8 cellular contexts compared by ENCODE assay signal in the genomic region with DNA sequence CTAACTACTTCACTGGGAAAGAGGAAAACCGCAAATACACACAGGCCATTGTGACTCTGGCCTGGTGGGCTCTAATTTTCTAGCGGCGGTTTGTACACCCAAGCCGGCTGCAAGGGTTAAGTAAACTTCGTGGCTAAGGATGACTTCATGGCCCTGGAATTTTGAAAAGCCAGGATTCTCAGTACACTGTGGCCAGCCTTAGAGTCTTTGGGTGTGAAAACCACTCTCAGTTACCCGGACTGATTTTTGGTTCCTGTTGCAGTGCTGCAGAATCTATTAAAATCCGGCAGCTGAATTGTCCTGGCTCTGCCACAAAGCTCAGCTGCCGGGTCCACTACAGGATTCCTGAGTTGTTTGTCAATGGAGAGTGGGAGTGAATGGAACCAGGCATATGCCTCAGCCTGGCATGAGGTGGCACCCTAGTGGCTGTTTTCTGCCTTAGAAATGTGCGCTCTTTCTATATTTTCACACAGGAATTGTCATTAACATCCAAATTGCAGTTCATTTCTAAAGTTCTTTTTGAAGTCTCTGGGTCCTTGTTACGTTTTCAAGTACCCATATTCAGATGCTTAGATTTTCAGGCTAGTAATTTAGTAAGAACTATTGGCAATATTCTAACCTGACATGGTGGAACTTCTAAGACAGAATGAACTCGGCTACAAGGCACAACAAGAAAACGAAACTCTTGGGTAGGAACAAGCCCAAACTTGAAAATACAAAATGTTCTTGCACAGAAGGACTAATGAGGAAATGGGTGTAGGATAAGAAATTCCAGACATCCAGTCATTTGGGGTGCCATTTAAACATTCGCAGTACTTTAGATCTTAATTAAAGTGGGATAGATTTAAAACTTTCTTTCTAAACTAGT.
DNase-seq lines count a peak whose midpoint lies in the region; ATAC-seq, FAIRE-seq and TF ChIP-seq lines count a peak whose summit lies in the region.

No MANE protein-coding gene starts in this region.

- peak; percentile 61 for DNase-seq in NCI-H2227 (lab: John Stamatoyannopoulos, UW; ENCODE audit: unreplicated experiment)
- DNase-seq in K562 (ENCODE audit: extremely low read depth in 1 of 4, low spot score in 3 of 4) = no peak
- peak; percentile 68 to 96 for DNase-seq in hippocampal formation (lab: John Stamatoyannopoulos, UW)
- peak; percentile 87 for DNase-seq in retinal pigment epithelial cell (ENCODE audit: low read depth)
- no peak for DNase-seq in GF-D8 (lab: John Stamatoyannopoulos, UW)

- no peak overlapping the region for H3K4me3 ChIP-seq in K562
- no peak overlapping the region for H3K4me3 ChIP-seq in retinal pigment epithelial cell (ENCODE audit: low read length)

- H3K9me3 ChIP-seq in K562 (replicated peaks; ENCODE audit: control insufficient read depth, insufficient read depth, low read depth, low read length) = no peaks in the 10 kb centered on the region

- no peaks in the 10 kb centered on the region; the same call in 1 of the 2 replicates for H4K20me1 ChIP-seq in K562 (replicated peaks; ENCODE audit: control insufficient read depth, insufficient read depth, low read length)

- POLR2A ChIA-PET in K562 (lab: Yijun Ruan, JAX) = interaction anchor here (1.4 kb wide), 1 partner anchor 54 kb away, joined by 3 read pairs; no protein-coding TSS in a partner anchor

- no peak overlapping the region for H3K9ac ChIP-seq in K562 (ENCODE audit: insufficient read depth in 1 of 2, low read depth in 2 of 2, low read length in 2 of 2)

- peak in 1 of 2 experiments; percentile 36; a peak in 1 of 4 replicates for TF ChIP-seq RAD21 in K562 (CRISPR knock-in tag; conservative IDR thresholded peaks at IDR 0.05 in 1 of 2, IDR thresholded peaks at IDR 0.05 in 1 of 2)

- H3K4me1 ChIP-seq in K562 (replicated peaks in 1 of 2; ENCODE audit: control insufficient read depth in 2 of 2, insufficient read depth in 2 of 2, low read length in 2 of 2) = peaks cover 0 to 6% of the 10 kb centered on the region in 2 experiments; a peak in 2 of 5 replicates

- no peak overlapping the region for H3K27ac ChIP-seq in K562 (ENCODE audit: extremely low read depth, low read depth, low read length)

- intact Hi-C loops in K562 (cut with micrococcal nuclease) = no loop called here

- peaks cover 16% of the 10 kb centered on the region for H3K36me3 ChIP-seq in K562 (ENCODE audit: control insufficient read depth, insufficient read depth, low read length)

- no TSS peak for BruUV-seq in K562 (replicated peaks; lab: Mats Ljungman, UMichigan)

- CTCF ChIA-PET in K562 (lab: Yijun Ruan, JAX; ENCODE audit: low intra/inter-chr PET ratio) = no interaction called here

- no peak for TF ChIP-seq POLR2A in K562 (conservative IDR thresholded peaks at IDR 0.05)

- no peak overlapping the region for H2AFZ ChIP-seq in K562 (ENCODE audit: low read depth, low read length)

- in situ Hi-C loops in K562 (cut with MboI) = no loop called here

- no peaks in the 10 kb centered on the region for H3K9me1 ChIP-seq in K562 (ENCODE audit: control insufficient read depth, insufficient read depth, low read length)

- peak; percentile 49 for ATAC-seq in GM18867 (IDR thresholded peaks at IDR 0.05; ENCODE audit: unreplicated experiment)
- ATAC-seq in K562 = no peak
- no peak for ATAC-seq in GM18873 (IDR thresholded peaks at IDR 0.05; ENCODE audit: low FRiP score, unreplicated experiment)
- no peak for ATAC-seq in HG02981 (IDR thresholded peaks at IDR 0.05; ENCODE audit: unreplicated experiment)

- H3K4me2 ChIP-seq in K562 (ENCODE audit: insufficient read depth, low read length) = no peak overlapping the region

- TF ChIP-seq CTCF in K562 (IDR thresholded peaks at IDR 0.05 in 2 of 3, conservative IDR thresholded peaks at IDR 0.05 in 1 of 3; ENCODE audit: insufficient read depth in 2 of 3, low read depth in 1 of 3, low read length in 3 of 3) (0 out of 6 replicates have a peak, but pooled peaks of 1 of the 3 experiments have one; percentile 17), retinal pigment epithelial cell (conservative IDR thresholded peaks at IDR 0.05; ENCODE audit: low read depth, low read length) (peak; percentile 81)

- H3K79me2 ChIP-seq in K562 (ENCODE audit: control insufficient read depth, insufficient read depth, low read length) = no peaks in the 10 kb centered on the region

- 84% methylated on average over 13 of the region's 13 CpGs for WGBS in K562 (ENCODE audit: insufficient coverage, low coverage, missing lambda C conversion rate)

- H3K27me3 ChIP-seq in K562 (ENCODE audit: control insufficient read depth in 2 of 2, insufficient read depth in 2 of 2, low read length in 2 of 2) = no peaks in the 10 kb centered on the region

- TF ChIP-seq EP300 in K562 (IDR thresholded peaks at IDR 0.05; ENCODE audit: low read length) = no peak

- FAIRE-seq in K562 (lab: Jason Lieb, UNC) = no peak

TF ChIP-seq in K562, 482 proteins besides CTCF, POLR2A, EP300 and RAD21:
- TF ChIP-seq PHB2 (IDR thresholded peaks at IDR 0.05; ENCODE audit: low read depth) = no peak
- peak; percentile 36; the same call in 1 of the 2 replicates for TF ChIP-seq ATF3 (IDR thresholded peaks at IDR 0.05)
- no peak for TF ChIP-seq ATF3 (CRISPR knock-in tag; conservative IDR thresholded peaks at IDR 0.05)

Comparison
In these comparisons a context has a peak if more than half of its experiments do, and no peak if none do; other contexts are left out.
1. DNase-seq: peak in NCI-H2227 (single experiment), hippocampal formation (2 of 2) and retinal pigment epithelial cell (single experiment); none in K562 (0 of 4) and GF-D8 (single experiment).